In the genomic region with DNA sequence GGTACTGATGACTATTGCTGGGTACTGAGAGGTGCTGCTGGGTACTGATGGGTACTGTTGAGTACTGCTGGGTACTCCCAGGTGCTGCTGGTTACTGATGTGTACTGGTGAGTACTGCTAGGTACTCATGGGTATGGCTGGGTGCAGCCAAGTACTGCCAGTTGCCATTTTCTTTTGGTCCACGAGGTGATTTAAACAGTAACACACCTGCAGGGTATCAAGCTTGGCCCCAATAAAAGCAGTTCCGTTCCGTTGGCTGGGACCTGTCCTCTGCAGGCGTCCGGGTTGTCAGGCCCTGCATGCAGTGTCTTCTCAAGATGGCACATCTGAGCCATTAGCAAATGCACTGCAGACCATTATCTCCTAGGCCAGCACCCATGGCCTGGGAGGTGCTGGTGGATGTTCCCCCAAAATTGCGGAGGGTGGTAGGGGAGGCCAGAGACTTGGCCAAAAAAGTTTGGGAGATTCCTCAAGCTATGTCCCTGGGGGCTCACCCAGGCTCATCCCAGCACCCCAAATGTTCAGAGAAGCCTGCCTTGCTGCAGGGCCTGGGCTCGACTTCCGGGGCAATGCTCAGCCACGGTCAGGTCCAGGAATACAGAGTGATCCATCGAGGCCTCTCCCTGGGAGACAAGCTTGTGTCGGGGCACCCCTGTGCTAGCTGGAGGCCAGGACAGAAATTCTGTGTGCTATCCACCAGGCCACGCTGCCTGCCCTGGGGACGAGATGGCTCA, we compare ENCODE assay signal across 22 cellular contexts.
A peak's percentile ranks its signal among the peaks of the same experiment; 100 is the strongest.
DNase-seq lines count a peak whose midpoint lies in the region; ATAC-seq and TF ChIP-seq lines count a peak whose summit lies in the region.
"Had no signal": no experiment of that assay in that cellular context is flagged by ENCODE, and none has a peak within 500 bp of the region (broad histone marks: within the 10 kb centered on the region; RNA-seq: fewer than 3 reads in every experiment).

No MANE protein-coding gene starts in this region.

- H3K4me1 ChIP-seq in heart left ventricle (no peaks in the 10 kb centered on the region), PC-3 (ENCODE audit: insufficient read depth, low read length) (peaks cover 5% of the 10 kb centered on the region; the same call in 1 of the 2 replicates), spleen (peaks cover 0 to 5% (median 0%) of the 10 kb centered on the region in 6 donors), HAP-1 (no peaks in the 10 kb centered on the region)

- H3K27me3 Mint-ChIP-seq in natural killer cell treated with Interleukin-12 subunit alpha and Interleukin-12 subunit beta and Interleukin-15 and Interleukin-18, amount 100 ng/mL, for 72 hours, result peaks cover 11 to 22% of the 10 kb centered on the region in 2 donors
- peaks cover 15% of the 10 kb centered on the region for H3K27me3 Mint-ChIP-seq in activated CD8-positive, alpha-beta memory T cell treated with anti-CD3 and anti-CD28 coated beads, Interleukin-2, amount 10 ng/mL, durations not matched to agents 7 days and 5 days

- in situ Hi-C loops in HAP-1 (cut with MboI; ENCODE audit: low sequenced_read_pairs), result no loop called here

- H3K27me3 ChIP-seq in heart left ventricle, result peaks cover 0 to 43% (median 17%) of the 10 kb centered on the region in 9 donors
- H3K27me3 ChIP-seq in PC-3 (ENCODE audit: low read length), result no peaks in the 10 kb centered on the region
- H3K27me3 ChIP-seq in spleen (replicated peaks in 1 of 7), result peaks cover 0 to 46% (median 4%) of the 10 kb centered on the region in 7 donors
- H3K27me3 ChIP-seq in HAP-1 (ENCODE audit: low read depth), result peaks cover 19% of the 10 kb centered on the region

- no peaks in the 10 kb centered on the region for H3K4me1 Mint-ChIP-seq in natural killer cell treated with Interleukin-12 subunit alpha and Interleukin-12 subunit beta and Interleukin-15 and Interleukin-18, amount 100 ng/mL, for 72 hours (ENCODE audit: low read depth in 2 of 2)
- no peaks in the 10 kb centered on the region for H3K4me1 Mint-ChIP-seq in activated CD8-positive, alpha-beta memory T cell treated with anti-CD3 and anti-CD28 coated beads, Interleukin-2, amount 10 ng/mL, durations not matched to agents 7 days and 5 days
- H3K4me1 Mint-ChIP-seq: CD8-positive, alpha-beta memory T cell; IgD-negative memory B cell had no signal

- no peaks in the 10 kb centered on the region for H3F3A ChIP-seq in PC-3 (ENCODE audit: low read length, unreplicated experiment)

- no peaks in the 10 kb centered on the region for H3K36me3 Mint-ChIP-seq in natural killer cell treated with Interleukin-12 subunit alpha and Interleukin-12 subunit beta and Interleukin-15 and Interleukin-18, amount 100 ng/mL, for 72 hours
- H3K36me3 Mint-ChIP-seq in activated CD8-positive, alpha-beta memory T cell treated with anti-CD3 and anti-CD28 coated beads, Interleukin-2, amount 10 ng/mL, durations not matched to agents 7 days and 5 days, result no peaks in the 10 kb centered on the region
- H3K36me3 Mint-ChIP-seq: CD8-positive, alpha-beta memory T cell had no signal

- H3K9me2 ChIP-seq in PC-3 (replicated peaks; ENCODE audit: low read length), result no peaks in the 10 kb centered on the region

- intact Hi-C loops in Right ventricle myocardium inferior (cut with DNase I), result no loop called here
- intact Hi-C loops in heart left ventricle (cut with DNase I), result no loop called here
- intact Hi-C loops in PC-3 (cut with micrococcal nuclease), result no loop called here
- intact Hi-C loops in spleen (cut with DNase I; ENCODE audit: low total_unique reads), result no loop called here

- no TSS peak for BruUV-seq in PC-3 (replicated peaks; lab: Mats Ljungman, UMichigan)

- ATAC-seq in Right ventricle myocardium inferior (no peak), heart left ventricle (no peak), PC-3 (no peak)
- peak in 1 of 2 donors; percentile 37 for ATAC-seq in natural killer cell treated with Interleukin-12 subunit alpha and Interleukin-12 subunit beta and Interleukin-15 and Interleukin-18, amount 100 ng/mL, for 72 hours
- no peak for ATAC-seq in activated CD8-positive, alpha-beta memory T cell treated with anti-CD3 and anti-CD28 coated beads, Interleukin-2, amount 10 ng/mL, durations not matched to agents 7 days and 5 days
- ATAC-seq: GM23338, HCT116 had no signal

- TF ChIP-seq POLR2A in heart left ventricle (IDR thresholded peaks at IDR 0.05) (no peak), spleen (IDR thresholded peaks at IDR 0.05) (no peak)

- H3K4me3 Mint-ChIP-seq in natural killer cell treated with Interleukin-12 subunit alpha and Interleukin-12 subunit beta and Interleukin-15 and Interleukin-18, amount 100 ng/mL, for 72 hours, result no peak overlapping the region
- no peak overlapping the region for H3K4me3 Mint-ChIP-seq in activated CD8-positive, alpha-beta memory T cell treated with anti-CD3 and anti-CD28 coated beads, Interleukin-2, amount 10 ng/mL, durations not matched to agents 7 days and 5 days
- H3K4me3 Mint-ChIP-seq: CD8-positive, alpha-beta memory T cell; GM23338 had no signal

- no peaks in the 10 kb centered on the region for H3K9me3 Mint-ChIP-seq in natural killer cell treated with Interleukin-12 subunit alpha and Interleukin-12 subunit beta and Interleukin-15 and Interleukin-18, amount 100 ng/mL, for 72 hours
- H3K9me3 Mint-ChIP-seq in activated CD8-positive, alpha-beta memory T cell treated with anti-CD3 and anti-CD28 coated beads, Interleukin-2, amount 10 ng/mL, durations not matched to agents 7 days and 5 days (ENCODE audit: low read depth), result no peaks in the 10 kb centered on the region
- H3K9me3 Mint-ChIP-seq: IgD-negative memory B cell had no signal

- H3K27ac ChIP-seq in heart left ventricle (no peak overlapping the region), PC-3 (ENCODE audit: low read length) (no peak overlapping the region), spleen (no peak overlapping the region)
- H3K27ac ChIP-seq: C4-2B had no signal

- H4K20me1 ChIP-seq in PC-3 (ENCODE audit: low read length), result no peaks in the 10 kb centered on the region

- TF ChIP-seq CTCF in heart left ventricle (IDR thresholded peaks at IDR 0.05) (no peak), PC-3 (conservative IDR thresholded peaks at IDR 0.05; ENCODE audit: low read depth, low read length) (no peak), spleen (IDR thresholded peaks at IDR 0.05 in 8 of 11, conservative IDR thresholded peaks at IDR 0.05 in 3 of 11) (no peak)

- H3K4me2 ChIP-seq in PC-3 (ENCODE audit: low read length), result peak overlapping the region; percentile 19; the same call in 1 of the 2 replicates
- H3K4me2 ChIP-seq: GM23338 had no signal

- H3K27ac Mint-ChIP-seq in natural killer cell treated with Interleukin-12 subunit alpha and Interleukin-12 subunit beta and Interleukin-15 and Interleukin-18, amount 100 ng/mL, for 72 hours, result no peak overlapping the region
- H3K27ac Mint-ChIP-seq in activated CD8-positive, alpha-beta memory T cell treated with anti-CD3 and anti-CD28 coated beads, Interleukin-2, amount 10 ng/mL, durations not matched to agents 7 days and 5 days, result no peak overlapping the region
- H3K27ac Mint-ChIP-seq: CD8-positive, alpha-beta memory T cell; GM23338; IgD-negative memory B cell had no signal

- CTCF ChIA-PET in PC-3 (lab: Charles Lee), result interaction anchor here (0.5 kb wide), 1 partner anchor 54 kb away, joined by 3 read pairs; no protein-coding TSS in a partner anchor
- CTCF ChIA-PET in activated CD8-positive, alpha-beta memory T cell treated with anti-CD3 and anti-CD28 coated beads, Interleukin-2, amount 10 ng/mL, durations not matched to agents 7 days and 5 days (lab: Charles Lee), result no interaction called here

- H3K9ac ChIP-seq in PC-3 (ENCODE audit: low read length), result no peak overlapping the region

- DNase-seq in Right ventricle myocardium inferior (ENCODE audit: missing footprints) (peak; percentile 53), heart left ventricle (no peak), PC-3 (no peak), spleen (peak; percentile 16), OCI-M2 (lab: John Stamatoyannopoulos, UW; ENCODE audit: unreplicated experiment) (no peak), HAP-1 (ENCODE audit: low spot score in 2 of 2) (no peak)
- DNase-seq in natural killer cell treated with Interleukin-12 subunit alpha and Interleukin-12 subunit beta and Interleukin-15 and Interleukin-18, amount 100 ng/mL, for 72 hours (ENCODE audit: low spot score), result peak; percentile 29
- DNase-seq in activated CD8-positive, alpha-beta memory T cell treated with anti-CD3 and anti-CD28 coated beads, Interleukin-2, amount 10 ng/mL, durations not matched to agents 7 days and 5 days, result no peak
- DNase-seq: Calu3; CD8-positive, alpha-beta memory T cell; DMS153; NCI-H1105; NCI-H2081; NCI-H2171; NCI-H345; NCI-H524; NCI-H82; SHP77 had no signal

- no peaks in the 10 kb centered on the region for H3K79me2 ChIP-seq in PC-3 (ENCODE audit: low read length)

- H3K4me3 ChIP-seq in heart left ventricle, result no peak overlapping the region
- no peak overlapping the region for H3K4me3 ChIP-seq in PC-3 (ENCODE audit: low read length)
- no peak overlapping the region for H3K4me3 ChIP-seq in spleen
- no peak overlapping the region for H3K4me3 ChIP-seq in HAP-1
- H3K4me3 ChIP-seq: GM23338 had no signal

- WGBS in heart left ventricle, 4 donors, result 82 to 89% (median 87%) methylated on average over 10 to 13 of the region's 13 CpGs
- WGBS in spleen, 5 donors, result 77 to 91% (median 85%) methylated on average over 8 to 13 of the region's 13 CpGs

- H3K9me3 ChIP-seq in heart left ventricle (no peaks in the 10 kb centered on the region), PC-3 (ENCODE audit: low read length) (no peaks in the 10 kb centered on the region), spleen (no peaks in the 10 kb centered on the region), HAP-1 (no peaks in the 10 kb centered on the region)

- POLR2A ChIA-PET in PC-3 (lab: Charles Lee; ENCODE audit: unreplicated experiment), result no interaction called here

- no peaks in the 10 kb centered on the region for H3K36me3 ChIP-seq in heart left ventricle
- no peaks in the 10 kb centered on the region for H3K36me3 ChIP-seq in PC-3 (ENCODE audit: low read depth, low read length)
- H3K36me3 ChIP-seq in spleen, result no peaks in the 10 kb centered on the region
- no peaks in the 10 kb centered on the region for H3K36me3 ChIP-seq in HAP-1 (replicated peaks)

- H2AFZ ChIP-seq in PC-3 (ENCODE audit: low read length), result no peak overlapping the region
- H2AFZ ChIP-seq: GM23338 had no signal

Comparison
In these comparisons a context has a peak if more than half of its experiments do, and no peak if none do; other contexts are left out.
1. DNase-seq: peak in Right ventricle myocardium inferior (single experiment), natural killer cell treated with Interleukin-12 subunit alpha and Interleukin-12 subunit beta and Interleukin-15 and Interleukin-18, amount 100 ng/mL, for 72 hours (single experiment) and spleen (single experiment); none in heart left ventricle (0 of 5), PC-3 (single experiment), activated CD8-positive, alpha-beta memory T cell treated with anti-CD3 and anti-CD28 coated beads, Interleukin-2, amount 10 ng/mL, durations not matched to agents 7 days and 5 days (single experiment), OCI-M2 (single experiment) and HAP-1 (0 of 2).